In the genomic region with DNA sequence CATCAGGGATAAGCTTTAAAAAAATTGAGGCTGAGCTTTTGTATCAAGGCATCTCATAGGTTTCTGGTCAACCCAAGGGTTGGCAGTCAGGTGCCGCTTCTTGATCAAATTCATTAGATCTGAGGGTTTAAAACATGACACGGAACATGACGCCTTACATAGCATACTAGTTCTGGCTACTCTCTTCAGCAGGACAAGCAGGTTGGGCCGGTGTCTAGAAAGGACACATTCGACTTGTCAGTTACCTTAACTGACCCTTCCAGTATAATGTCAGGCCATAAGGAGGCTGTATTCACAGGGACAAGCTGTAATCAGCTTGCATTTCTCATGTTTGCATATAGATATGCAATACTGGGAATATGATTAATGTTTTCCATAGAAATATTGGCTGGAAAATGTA, we compare ENCODE assay signal across 11 cellular contexts.
"Had no signal": no experiment of that assay in that cellular context is flagged by ENCODE, and none has a peak within 500 bp of the region (broad histone marks: within the 10 kb centered on the region; RNA-seq: fewer than 3 reads in every experiment).

No MANE protein-coding gene starts in this region.

- H3K36me3 Mint-ChIP-seq: IgD-negative memory B cell had no signal

- H3K9me3 Mint-ChIP-seq: HFFc6, IgD-negative memory B cell had no signal

- H3K9ac ChIP-seq: GM23248, KMS-11 had no signal

- H3K4me1 Mint-ChIP-seq: IgD-negative memory B cell had no signal

- H3K4me3 Mint-ChIP-seq: HFFc6, IgD-negative memory B cell had no signal

- DNase-seq: GM23248, GOT3, H7, HFFc6, KBM-7 had no signal

- H3K36me3 ChIP-seq: HAP-1 had no signal

- H3K27ac ChIP-seq: GM23248, HL-60, KMS-11 had no signal

- H3K27ac Mint-ChIP-seq: HFFc6, IgD-negative memory B cell had no signal

- H2AFZ ChIP-seq: GM23248 had no signal

- H3K4me1 ChIP-seq: HAP-1 had no signal

- ATAC-seq: HCT116, HepG2 had no signal

- H3K4me3 ChIP-seq: GM23248, HAP-1 had no signal

- H3K9me3 ChIP-seq: HAP-1 had no signal

- H3K4me2 ChIP-seq: KMS-11 had no signal
